13 cellular contexts compared by ENCODE assay signal in genomic region chr12:4564819-4565218, GRCh38. TPM values are rescaled to one million over a fixed set of nuclear protein-coding genes. Genes with fewer than 3 reads are reported as not detected.
DNase-seq lines count a peak whose midpoint lies in the region; ATAC-seq lines count a peak whose summit lies in the region.
"Had no signal": no experiment of that assay in that cellular context is flagged by ENCODE, and none has a peak within 500 bp of the region (broad histone marks: within the 10 kb centered on the region; RNA-seq: fewer than 3 reads in every experiment).

No MANE protein-coding gene starts in this region.

- POLR2A ChIA-PET in T-cell (lab: Charles Lee): no interaction called here

- intact Hi-C loops in activated CD4-positive, alpha-beta T cell treated with anti-CD3 and anti-CD28 coated beads, Interleukin-2, amount 10 ng/mL, durations not matched to agents 24 days and 14 days (cut with micrococcal nuclease): no loop called here

- no peak overlapping the region for H3K27ac Mint-ChIP-seq in activated CD4-positive, alpha-beta T cell treated with anti-CD3 and anti-CD28 coated beads, Interleukin-2, amount 10 ng/mL, durations not matched to agents 24 days and 14 days
- H3K27ac Mint-ChIP-seq in T-cell: peak overlapping the region in 1 of 2 donors; percentile 19
- peak overlapping the region in 1 of 2 donors; percentile 58 for H3K27ac Mint-ChIP-seq in natural killer cell treated with Interleukin-12 subunit alpha and Interleukin-12 subunit beta and Interleukin-15 and Interleukin-18, amount 100 ng/mL, for 72 hours
- H3K27ac Mint-ChIP-seq: endodermal cell had no signal

- ATAC-seq in HG02623 (IDR thresholded peaks at IDR 0.05; ENCODE audit: unreplicated experiment): peak; percentile 39
- no peak for ATAC-seq in T-cell (replicated peaks in 1 of 4)
- no peak for ATAC-seq in natural killer cell treated with Interleukin-12 subunit alpha and Interleukin-12 subunit beta and Interleukin-15 and Interleukin-18, amount 100 ng/mL, for 72 hours
- ATAC-seq in HG03571 (IDR thresholded peaks at IDR 0.05; ENCODE audit: unreplicated experiment): no peak
- ATAC-seq in GM21528 (IDR thresholded peaks at IDR 0.05; ENCODE audit: low FRiP score, unreplicated experiment): no peak

- H3K4me1 Mint-ChIP-seq in activated CD4-positive, alpha-beta T cell treated with anti-CD3 and anti-CD28 coated beads, Interleukin-2, amount 10 ng/mL, durations not matched to agents 24 days and 14 days: peaks cover 16% of the 10 kb centered on the region
- peaks cover 12 to 29% (median 20%) of the 10 kb centered on the region in 3 donors for H3K4me1 Mint-ChIP-seq in T-cell
- peaks cover 6 to 20% of the 10 kb centered on the region in 2 donors for H3K4me1 Mint-ChIP-seq in natural killer cell treated with Interleukin-12 subunit alpha and Interleukin-12 subunit beta and Interleukin-15 and Interleukin-18, amount 100 ng/mL, for 72 hours (ENCODE audit: low read depth in 2 of 2)

- CTCF ChIA-PET in T-cell (lab: Charles Lee): no interaction called here

- no peaks in the 10 kb centered on the region for H3K9me3 Mint-ChIP-seq in activated CD4-positive, alpha-beta T cell treated with anti-CD3 and anti-CD28 coated beads, Interleukin-2, amount 10 ng/mL, durations not matched to agents 24 days and 14 days
- no peaks in the 10 kb centered on the region for H3K9me3 Mint-ChIP-seq in T-cell
- no peaks in the 10 kb centered on the region for H3K9me3 Mint-ChIP-seq in natural killer cell treated with Interleukin-12 subunit alpha and Interleukin-12 subunit beta and Interleukin-15 and Interleukin-18, amount 100 ng/mL, for 72 hours
- H3K9me3 Mint-ChIP-seq: endodermal cell had no signal

- H3K27me3 Mint-ChIP-seq in activated CD4-positive, alpha-beta T cell treated with anti-CD3 and anti-CD28 coated beads, Interleukin-2, amount 10 ng/mL, durations not matched to agents 24 days and 14 days: no peaks in the 10 kb centered on the region
- H3K27me3 Mint-ChIP-seq in T-cell: peaks cover 11 to 21% of the 10 kb centered on the region in 2 donors
- peaks cover 0 to 10% of the 10 kb centered on the region in 2 donors for H3K27me3 Mint-ChIP-seq in natural killer cell treated with Interleukin-12 subunit alpha and Interleukin-12 subunit beta and Interleukin-15 and Interleukin-18, amount 100 ng/mL, for 72 hours

- H3K36me3 Mint-ChIP-seq in activated CD4-positive, alpha-beta T cell treated with anti-CD3 and anti-CD28 coated beads, Interleukin-2, amount 10 ng/mL, durations not matched to agents 24 days and 14 days (ENCODE audit: low read depth): peaks cover 10% of the 10 kb centered on the region
- H3K36me3 Mint-ChIP-seq in T-cell: no peaks in the 10 kb centered on the region
- H3K36me3 Mint-ChIP-seq in natural killer cell treated with Interleukin-12 subunit alpha and Interleukin-12 subunit beta and Interleukin-15 and Interleukin-18, amount 100 ng/mL, for 72 hours: peaks cover 9% of the 10 kb centered on the region

- DNase-seq in activated CD4-positive, alpha-beta T cell treated with anti-CD3 and anti-CD28 coated beads, Interleukin-2, amount 10 ng/mL, durations not matched to agents 24 days and 14 days: no peak
- no peak for DNase-seq in activated CD4-positive, alpha-beta T cell treated with anti-CD3 and anti-CD28 coated beads for 1 hour
- DNase-seq in T-cell: no peak
- no peak for DNase-seq in natural killer cell treated with Interleukin-12 subunit alpha and Interleukin-12 subunit beta and Interleukin-15 and Interleukin-18, amount 100 ng/mL, for 72 hours (ENCODE audit: low spot score)
- DNase-seq in effector CD4-positive, alpha-beta T cell: no peak
- DNase-seq: DMS 273 treated with DMSO at 0.1 percent for 48 hours, endodermal cell, NCI-H187 treated with DMSO at 0.1 percent for 48 hours, NCI-H526 treated with DMSO at 0.1 percent for 48 hours, posterior cingulate gyrus had no signal

- H3K4me3 Mint-ChIP-seq in activated CD4-positive, alpha-beta T cell treated with anti-CD3 and anti-CD28 coated beads, Interleukin-2, amount 10 ng/mL, durations not matched to agents 24 days and 14 days: peak overlapping the region; percentile 36
- peak overlapping the region in 2 of 3 donors; percentile 52 to 53 for H3K4me3 Mint-ChIP-seq in T-cell
- peak overlapping the region; percentile 66 for H3K4me3 Mint-ChIP-seq in natural killer cell treated with Interleukin-12 subunit alpha and Interleukin-12 subunit beta and Interleukin-15 and Interleukin-18, amount 100 ng/mL, for 72 hours
- H3K4me3 Mint-ChIP-seq: endodermal cell had no signal

RNA-seq across cellular contexts. Expression of gene DYRK4, which starts 2.8 kb away (rescaled TPM):
- total RNA-seq in activated CD4-positive, alpha-beta T cell treated with anti-CD3 and anti-CD28 coated beads, Interleukin-2, amount 10 ng/mL, durations not matched to agents 24 days and 14 days: 26.6 and 29.9 TPM in 2 replicates
- total RNA-seq in T-cell: 10 to 100 TPM; 11.0 to 24.8 (median 17.6) TPM
- total RNA-seq in natural killer cell treated with Interleukin-12 subunit alpha and Interleukin-12 subunit beta and Interleukin-15 and Interleukin-18, amount 100 ng/mL, for 72 hours: 10 to 100 TPM; 24.0 to 30.2 TPM

RNA-seq across cellular contexts. Expression of gene RAD51AP1, which starts 26.1 kb away (rescaled TPM):
- 31.4 and 35.8 TPM in 2 replicates for total RNA-seq in activated CD4-positive, alpha-beta T cell treated with anti-CD3 and anti-CD28 coated beads, Interleukin-2, amount 10 ng/mL, durations not matched to agents 24 days and 14 days
- total RNA-seq in T-cell: 1 to 10 TPM in 2 of 5 donors, under 1 TPM in 3; 0.60 to 1.7 (median 0.89) TPM
- 10 to 100 TPM; 21.4 to 34.4 TPM for total RNA-seq in natural killer cell treated with Interleukin-12 subunit alpha and Interleukin-12 subunit beta and Interleukin-15 and Interleukin-18, amount 100 ng/mL, for 72 hours

Comparison
In these comparisons a context has a peak if more than half of its experiments do, and no peak if none do; other contexts are left out.
1. RNA of gene RAD51AP1, which starts 26.1 kb away (total RNA-seq): 21.4 to 34.4 TPM in natural killer cell treated with Interleukin-12 subunit alpha and Interleukin-12 subunit beta and Interleukin-15 and Interleukin-18, amount 100 ng/mL, for 72 hours and 31.4 to 35.8 TPM in activated CD4-positive, alpha-beta T cell treated with anti-CD3 and anti-CD28 coated beads, Interleukin-2, amount 10 ng/mL, durations not matched to agents 24 days and 14 days; 0.60 to 1.7 TPM in T-cell; every median in the first group is over 4 times any median in the second.
2. Peak in every context shown above with its lines, with median percentiles within 50 percentile points of each other: H3K4me3 Mint-ChIP-seq.